17 cellular contexts compared by ENCODE assay signal in genomic region chr12:1845886-1846285, GRCh38. TPM values are rescaled to one million over a fixed set of nuclear protein-coding genes. Genes with fewer than 3 reads are reported as not detected.
DNase-seq lines count a peak whose midpoint lies in the region; ATAC-seq and TF ChIP-seq lines count a peak whose summit lies in the region.
"Had no signal": no experiment of that assay in that cellular context is flagged by ENCODE, and none has a peak within 500 bp of the region (broad histone marks: within the 10 kb centered on the region; RNA-seq: fewer than 3 reads in every experiment).

No MANE protein-coding gene starts in this region.

- H3K27me3 Mint-ChIP-seq in chondrocyte (ENCODE audit: low read depth), result peaks cover 5% of the 10 kb centered on the region

- H3K27ac ChIP-seq in BLaER1 treated with 17β-estradiol and CSF1 and Interleukin-3, amounts not matched to agents 10 nM and 100 nM, result peak overlapping the region in 8 of 11 experiments; percentile 70 to 85 (median 78); a peak in 16 of 22 replicates
- no peak overlapping the region for H3K27ac ChIP-seq in sigmoid colon

- peak overlapping the region in 8 of 11 experiments; percentile 4 to 79 (median 66); a peak in 12 of 22 replicates for H3K9ac ChIP-seq in BLaER1 treated with 17β-estradiol and CSF1 and Interleukin-3, amounts not matched to agents 10 nM and 100 nM

- DNase-seq in GM13976 (ENCODE audit: low spot score) (peak; percentile 20), chondrocyte (ENCODE audit: low spot score) (peak; percentile 49), sigmoid colon (peak; percentile 26), NCI-H187 (lab: John Stamatoyannopoulos, UW) (no peak)
- DNase-seq: ACHN; BE2C; Calu3; CD8-positive, alpha-beta T cell; DMS79 treated with DMSO at 0.1 percent for 48 hours; KG1 had no signal

- H3K36me3 Mint-ChIP-seq in chondrocyte (ENCODE audit: low read depth), result no peaks in the 10 kb centered on the region
- H3K36me3 Mint-ChIP-seq: CD8-positive, alpha-beta T cell had no signal

- H3K4me1 Mint-ChIP-seq in chondrocyte (ENCODE audit: low read depth), result peaks cover 20% of the 10 kb centered on the region

- H3K27ac Mint-ChIP-seq in chondrocyte (ENCODE audit: unreplicated experiment), result no peak overlapping the region
- H3K27ac Mint-ChIP-seq: CD8-positive, alpha-beta T cell; GM23338; H9 had no signal

- TF ChIP-seq CTCF in GM13976 (IDR thresholded peaks at IDR 0.05; ENCODE audit: borderline replicate concordance, control extremely low read depth, extremely low read depth, insufficient read depth, missing control alignments), result no peak
- TF ChIP-seq CTCF in chondrocyte (IDR thresholded peaks at IDR 0.05), result no peak
- TF ChIP-seq CTCF in sigmoid colon (IDR thresholded peaks at IDR 0.05), result no peak

- H3K4me2 ChIP-seq in BLaER1 treated with 17β-estradiol and CSF1 and Interleukin-3, amounts not matched to agents 10 nM and 100 nM, result peak overlapping the region; percentile 75 to 98 (median 92)
- H3K4me2 ChIP-seq: GM23338 had no signal

- no peak for TF ChIP-seq POLR2A in sigmoid colon (IDR thresholded peaks at IDR 0.05)

- peaks cover 0 to 6% (median 0%) of the 10 kb centered on the region in 11 experiments; a peak in 2 of 22 replicates for H3K27me3 ChIP-seq in BLaER1 treated with 17β-estradiol and CSF1 and Interleukin-3, amounts not matched to agents 10 nM and 100 nM
- no peaks in the 10 kb centered on the region for H3K27me3 ChIP-seq in sigmoid colon
- H3K27me3 ChIP-seq: BE2C had no signal

- H3K4me1 ChIP-seq in BLaER1 treated with 17β-estradiol and CSF1 and Interleukin-3, amounts not matched to agents 10 nM and 100 nM, result peaks cover 68 to 99% (median 97%) of the 10 kb centered on the region in 10 experiments
- no peaks in the 10 kb centered on the region for H3K4me1 ChIP-seq in sigmoid colon
- H3K4me1 ChIP-seq: BE2C had no signal

- TF ChIP-seq EP300 in sigmoid colon (IDR thresholded peaks at IDR 0.05), result no peak

- no peaks in the 10 kb centered on the region for H3K36me3 ChIP-seq in BLaER1 treated with 17β-estradiol and CSF1 and Interleukin-3, amounts not matched to agents 10 nM and 100 nM
- no peaks in the 10 kb centered on the region for H3K36me3 ChIP-seq in sigmoid colon
- H3K36me3 ChIP-seq: BE2C had no signal

- H3K4me3 ChIP-seq in BLaER1 treated with 17β-estradiol and CSF1 and Interleukin-3, amounts not matched to agents 10 nM and 100 nM, result peak overlapping the region in 1 of 10 experiments; percentile 29; a peak in 2 of 20 replicates
- no peak overlapping the region for H3K4me3 ChIP-seq in sigmoid colon
- H3K4me3 ChIP-seq: GM12878, GM23338 had no signal

- in situ Hi-C loops in GM13976 (cut with MboI; ENCODE audit: low sequenced_read_pairs, unreplicated experiment), result no loop called here

- H4K20me1 ChIP-seq in BLaER1 treated with 17β-estradiol and CSF1 and Interleukin-3, amounts not matched to agents 10 nM and 100 nM, result no peaks in the 10 kb centered on the region

- ATAC-seq in GM18858 (IDR thresholded peaks at IDR 0.05; ENCODE audit: unreplicated experiment) (no peak), GM21737 (IDR thresholded peaks at IDR 0.05; ENCODE audit: unreplicated experiment) (no peak)
- ATAC-seq: CD8-positive, alpha-beta T cell; GM12878; GM23338 had no signal

- no peak overlapping the region for H3K4me3 Mint-ChIP-seq in chondrocyte (ENCODE audit: unreplicated experiment)
- H3K4me3 Mint-ChIP-seq: CD8-positive, alpha-beta T cell; GM23338; H9 had no signal

- H3K9me3 Mint-ChIP-seq in chondrocyte (ENCODE audit: low read depth), result no peaks in the 10 kb centered on the region
- H3K9me3 Mint-ChIP-seq: CD8-positive, alpha-beta T cell; GM23338; H9 had no signal

- intact Hi-C loops in sigmoid colon (cut with DNase I), result no loop called here

- H3K9me3 ChIP-seq in BLaER1 treated with 17β-estradiol and CSF1 and Interleukin-3, amounts not matched to agents 10 nM and 100 nM (replicated peaks in 1 of 11), result no peaks in the 10 kb centered on the region
- no peaks in the 10 kb centered on the region for H3K9me3 ChIP-seq in sigmoid colon
- H3K9me3 ChIP-seq: BE2C had no signal

- WGBS in sigmoid colon, 2 donors, result 91 to 94% methylated on average over 5 of the region's 5 CpGs

RNA-seq across cellular contexts. Expression of gene LRTM2, which starts 25.5 kb away (rescaled TPM):
- total RNA-seq in chondrocyte (not detected in 3 replicates), sigmoid colon (under 1 TPM in 1 of 4 donors, not detected in 3; 0.41 TPM)
- polyA plus RNA-seq in sigmoid colon, result under 1 TPM in 1 of 3 donors, not detected in 2; 0.09 TPM
- total RNA-seq: Calu3; CD8-positive, alpha-beta T cell; GM12878; GM23338; H9; HT-29 had no signal

Comparison
In these comparisons a context has a peak if more than half of its experiments do, and no peak if none do; other contexts are left out.
1. H3K27ac ChIP-seq: peak in BLaER1 treated with 17β-estradiol and CSF1 and Interleukin-3, amounts not matched to agents 10 nM and 100 nM (8 of 11); none in sigmoid colon (0 of 4).
2. DNase-seq: peak in GM13976 (single experiment), chondrocyte (single experiment) and sigmoid colon (single experiment); none in NCI-H187 (0 of 2).